Comparison of ENCODE assay signal across 8 cellular contexts in the genomic region with DNA sequence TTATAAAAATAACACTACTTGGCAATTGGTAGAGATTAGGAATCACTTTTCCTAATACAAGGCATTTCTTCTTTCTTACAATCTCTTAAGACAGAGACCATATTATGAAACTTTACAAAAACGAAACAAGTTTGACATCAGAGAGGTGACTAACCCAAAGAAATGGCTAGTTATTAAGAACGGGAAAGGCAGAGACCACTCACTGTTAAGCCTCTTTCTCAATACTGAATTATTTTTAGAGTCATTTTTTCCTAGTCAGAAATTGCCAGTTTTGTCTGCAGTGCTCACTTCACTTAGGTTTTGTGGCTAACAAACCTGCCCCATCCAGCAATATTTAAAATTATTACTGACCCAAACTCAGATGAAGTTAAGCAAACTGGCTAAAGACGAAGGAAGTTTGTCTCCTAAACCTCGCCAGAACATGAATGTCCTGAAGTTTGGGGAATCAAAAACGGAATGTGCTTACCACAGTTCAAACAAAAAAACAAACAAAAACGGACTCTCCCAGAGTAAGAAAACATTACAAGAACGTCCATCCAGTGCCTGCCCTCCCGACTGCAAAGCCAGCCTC. TPM values are rescaled to one million over a fixed set of nuclear protein-coding genes. Genes with fewer than 3 reads are reported as not detected.
DNase-seq lines count a peak whose midpoint lies in the region; ATAC-seq, FAIRE-seq and TF ChIP-seq lines count a peak whose summit lies in the region.

No MANE protein-coding gene starts in this region.

- H2BK120ac ChIP-seq in H1 (replicated peaks; ENCODE audit: low read depth, low read length) = no peak overlapping the region

- CTCF ChIA-PET in H1 (lab: Charles Lee; ENCODE audit: partially characterized antibody) = no interaction called here

- no peak overlapping the region for H3K18ac ChIP-seq in H1 (ENCODE audit: extremely low read depth, low read length)

- TF ChIP-seq POLR2A in H1 (IDR thresholded peaks at IDR 0.05; ENCODE audit: control extremely low read depth in 1 of 2, low read depth in 2 of 2, low read length in 2 of 2) = no peak

- no peak for TF ChIP-seq EP300 in H1 (IDR thresholded peaks at IDR 0.05; ENCODE audit: borderline replicate concordance in 1 of 2, low read depth in 2 of 2, low read length in 2 of 2)

- WGBS in H1 (ENCODE audit: extremely low coverage in 1 of 2, insufficient coverage in 1 of 2, insufficient read length in 1 of 2, insufficient replicate concordance in 2 of 2, low coverage in 1 of 2, low lambda C conversion rate in 2 of 2, missing lambda C conversion rate in 1 of 2), 2 experiments = 9% methylated on average over 8 of the region's 8 CpGs; no CpG with 5 or more reads in 1 of the 2 experiments

- TF ChIP-seq CTCF in RWPE2 (IDR thresholded peaks at IDR 0.05; ENCODE audit: poor library complexity, severe bottlenecking) (no peak), H1 (IDR thresholded peaks at IDR 0.05; ENCODE audit: control extremely low read depth in 1 of 3, insufficient read depth in 1 of 3, low read depth in 1 of 3, low read length in 3 of 3) (no peak)

- peak overlapping the region; percentile 19 for H4K5ac ChIP-seq in H1 (ENCODE audit: insufficient read length, low read depth, low read length)

- H3K27ac Mint-ChIP-seq in naive thymus-derived CD8-positive, alpha-beta T cell = peak overlapping the region; percentile 92 to 99 (median 96)

- H3K9me3 ChIP-seq in RWPE2 (ENCODE audit: severe bottlenecking) (no peaks in the 10 kb centered on the region), H1 (ENCODE audit: insufficient read depth in 2 of 2, low read depth in 1 of 2, low read length in 1 of 2) (no peaks in the 10 kb centered on the region)

- H3K27ac ChIP-seq in ACC112 (ENCODE audit: low read depth, low read length) (peak overlapping the region; percentile 97), RWPE2 (ENCODE audit: poor library complexity, severe bottlenecking) (peak overlapping the region; percentile 93), H1 (ENCODE audit: low read depth, low read length) (peak overlapping the region; percentile 74)

- in situ Hi-C loops in G401 (cut with HindIII; ENCODE audit: low sequenced_read_pairs) = no loop called here

- no peaks in the 10 kb centered on the region for H3K27me3 ChIP-seq in ACC112 (ENCODE audit: insufficient read depth, low read length)
- H3K27me3 ChIP-seq in RWPE2 (ENCODE audit: insufficient read depth, poor library complexity, severe bottlenecking) = no peaks in the 10 kb centered on the region
- no peaks in the 10 kb centered on the region for H3K27me3 ChIP-seq in H1 (replicated peaks in 1 of 4; ENCODE audit: control insufficient read depth in 3 of 4, extremely low read depth in 1 of 4, insufficient read depth in 3 of 4, low read length in 3 of 4)

- H3K4me1 ChIP-seq in ACC112 (ENCODE audit: control insufficient read depth, insufficient read depth, low read length, unreplicated experiment) (peaks cover 36% of the 10 kb centered on the region), RWPE2 (ENCODE audit: insufficient read depth, poor library complexity, severe bottlenecking) (peaks cover 18% of the 10 kb centered on the region), H1 (replicated peaks in 1 of 4; ENCODE audit: control insufficient read depth in 3 of 4, insufficient read depth in 4 of 4, low read length in 3 of 4) (peaks cover 0 to 4% (median 0%) of the 10 kb centered on the region in 4 experiments; a peak in 1 of 7 replicates)

- no peak for FAIRE-seq in H1 (lab: Jason Lieb, UNC)

- peaks cover 0 to 1% (median 0%) of the 10 kb centered on the region in 5 donors for H3K27me3 Mint-ChIP-seq in naive thymus-derived CD8-positive, alpha-beta T cell

- H4K20me1 ChIP-seq in H1 (replicated peaks in 1 of 2; ENCODE audit: control insufficient read depth in 1 of 2, insufficient read depth in 2 of 2, low read length in 2 of 2) = no peaks in the 10 kb centered on the region

- H3K9ac ChIP-seq in H1 (replicated peaks in 1 of 4; ENCODE audit: extremely low read depth in 1 of 4, low read depth in 3 of 4, low read length in 3 of 4) = peak overlapping the region; percentile 78 to 91 (median 81)

- H2AFZ ChIP-seq in ACC112 (ENCODE audit: low read length, unreplicated experiment) (peak overlapping the region; percentile 79), H1 (ENCODE audit: low read length) (peak overlapping the region; percentile 47; the same call in 1 of the 2 replicates)

- no peak overlapping the region for H4K8ac ChIP-seq in H1 (ENCODE audit: extremely low read depth, insufficient read depth, low read length)

- no peak overlapping the region for H3K4ac ChIP-seq in H1 (replicated peaks; ENCODE audit: insufficient read length, low read depth, low read length)

- H2BK12ac ChIP-seq in H1 (ENCODE audit: low read depth, low read length) = peak overlapping the region; percentile 27; the same call in 1 of the 2 replicates

- peaks cover 34% of the 10 kb centered on the region for H3K79me2 ChIP-seq in ACC112 (ENCODE audit: control insufficient read depth, insufficient read depth, low read length, unreplicated experiment)
- peaks cover 0 to 50% of the 10 kb centered on the region in 2 experiments; a peak in 2 of 4 replicates for H3K79me2 ChIP-seq in H1 (ENCODE audit: control insufficient read depth in 1 of 2, insufficient read depth in 2 of 2, low read length in 2 of 2)

- no peaks in the 10 kb centered on the region for H3K9me3 Mint-ChIP-seq in naive thymus-derived CD8-positive, alpha-beta T cell

- H3K23me2 ChIP-seq in H1 (ENCODE audit: low read depth, low read length) = peaks cover 10% of the 10 kb centered on the region

- H4K91ac ChIP-seq in H1 (replicated peaks; ENCODE audit: insufficient read length, low read length) = no peak overlapping the region

- H3K14ac ChIP-seq in H1 (ENCODE audit: insufficient read length) = no peak overlapping the region

- H3K4me3 Mint-ChIP-seq in naive thymus-derived CD8-positive, alpha-beta T cell = peak overlapping the region; percentile 93 to 99 (median 98)

- no peak overlapping the region for H2BK15ac ChIP-seq in H1 (ENCODE audit: low read length)

- POLR2A ChIA-PET in H1 (lab: Charles Lee; ENCODE audit: partially characterized antibody) = interaction anchor here (1.7 kb wide), 2 partner anchors 11 to 18 kb away, joined by 9 to 11 read pairs; no protein-coding TSS in a partner anchor
- POLR2A ChIA-PET in naive thymus-derived CD8-positive, alpha-beta T cell (lab: Charles Lee) = interaction anchor here (1.3 to 2.9 kb wide), 4 partner anchors 11 to 170 kb away, joined by 5 to 25 read pairs (median 10); partner anchors contain the start of gene RPE

- DNase-seq in RWPE2 (ENCODE audit: low spot score) (no peak), H1 (ENCODE audit: low read depth in 1 of 2, low spot score in 2 of 2) (no peak), G401 (ENCODE audit: low spot score) (no peak), HuH-7 (ENCODE audit: low spot score) (no peak)
- DNase-seq in naive thymus-derived CD8-positive, alpha-beta T cell = no peak

- peak overlapping the region; percentile 65 to 80 for H3K4me2 ChIP-seq in H1 (ENCODE audit: insufficient read depth in 1 of 2, low read depth in 2 of 2, low read length in 2 of 2)

- no peaks in the 10 kb centered on the region for H3K36me3 Mint-ChIP-seq in naive thymus-derived CD8-positive, alpha-beta T cell

- TF ChIP-seq RAD21 in H1 (IDR thresholded peaks at IDR 0.05 in 1 of 2, conservative IDR thresholded peaks at IDR 0.05 in 1 of 2; ENCODE audit: low read depth in 2 of 2, low read length in 2 of 2) = no peak

- peaks cover 10 to 38% (median 21%) of the 10 kb centered on the region in 4 donors for H3K4me1 Mint-ChIP-seq in naive thymus-derived CD8-positive, alpha-beta T cell

- H3K36me3 ChIP-seq in ACC112 (ENCODE audit: insufficient read depth, low read length) (no peaks in the 10 kb centered on the region), RWPE2 (ENCODE audit: low read depth) (no peaks in the 10 kb centered on the region), H1 (ENCODE audit: control insufficient read depth in 2 of 4, insufficient read depth in 4 of 4, low read length in 3 of 4) (no peaks in the 10 kb centered on the region; a peak in 1 of 8 replicates)

- H3K23ac ChIP-seq in H1 (ENCODE audit: insufficient read length) = no peak overlapping the region

- H3K4me3 ChIP-seq in ACC112 (ENCODE audit: low read depth, low read length) (peak overlapping the region; percentile 89), RWPE2 (ENCODE audit: severe bottlenecking) (peak overlapping the region; percentile 96), H1 (ENCODE audit: extremely low read depth in 1 of 4, insufficient read depth in 2 of 4, low read depth in 3 of 4, low read length in 4 of 4) (peak overlapping the region; percentile 66 to 86 (median 77))

- H3K79me1 ChIP-seq in H1 (ENCODE audit: low read depth, low read length) = no peaks in the 10 kb centered on the region

- peak overlapping the region; percentile 62 for H2BK5ac ChIP-seq in H1 (ENCODE audit: low read depth, low read length)

- H2AK5ac ChIP-seq in H1 (ENCODE audit: low read depth, low read length) = no peak overlapping the region

- ATAC-seq in GM18511 (IDR thresholded peaks at IDR 0.05; ENCODE audit: unreplicated experiment) = peak; percentile 29
- peak; percentile 30 for ATAC-seq in HG03159 (IDR thresholded peaks at IDR 0.05; ENCODE audit: unreplicated experiment)
- ATAC-seq in RWPE2 (ENCODE audit: low read depth) = peak; percentile 37
- ATAC-seq in naive thymus-derived CD8-positive, alpha-beta T cell = no peak

- H2BK20ac ChIP-seq in H1 (ENCODE audit: low read length) = no peak overlapping the region

- H3K56ac ChIP-seq in H1 (replicated peaks; ENCODE audit: insufficient read length, low read depth, low read length) = peak overlapping the region; percentile 42

RNA-seq across cellular contexts. Expression of gene KANSL1L, which starts 1.3 kb away (rescaled TPM):
- total RNA-seq in H1 (2021; fragmentation: NEBNext Ultra II Directional; extraction: Animal tissue kit (Norgen Biotek cat#: 25700)) = 15.2 and 17.2 TPM in 2 replicates
- polyA plus RNA-seq in H1 (2011; rRNA removed) = 4.0 and 5.4 TPM in 2 replicates
- 11.3 TPM for polyA plus RNA-seq in H1 (2011; cell fraction: cytosol; rRNA removed)
- 5.7 TPM for polyA plus RNA-seq in H1 (2011; cell fraction: nucleus; rRNA removed)
- polyA plus RNA-seq in H1 (2012, experiment 1 of 2) = 5.8 to 10.2 TPM (median 8.0 TPM) in 4 replicates
- 0.79 TPM for polyA plus RNA-seq in H1 (2012, experiment 2 of 2)
- polyA plus RNA-seq in H1 (2013, experiment 1 of 2) = 8.3 TPM
- 6.8 TPM for polyA plus RNA-seq in H1 (2013, experiment 2 of 2)
- 16.2 and 19.6 TPM in 2 replicates for polyA minus RNA-seq in H1 (2011; rRNA and poly(A)+ RNA removed)
- 6.9 TPM for polyA minus RNA-seq in H1 (2011; cell fraction: cytosol; rRNA and poly(A)+ RNA removed)
- 47.4 TPM for polyA minus RNA-seq in H1 (2011; cell fraction: nucleus; rRNA and poly(A)+ RNA removed)
- total RNA-seq in naive thymus-derived CD8-positive, alpha-beta T cell = 10 to 100 TPM; 20.8 to 24.1 TPM
- polyA plus RNA-seq in naive thymus-derived CD8-positive, alpha-beta T cell = 1 to 10 TPM in 1 of 3 donors, under 1 TPM in 2; 0.76 to 1.2 (median 0.78) TPM
- total RNA-seq in G401 (2014; rRNA removed; shearing (Covaris generic)) = 3.0 and 9.2 TPM in 2 replicates

RNA-seq across cellular contexts. Expression of gene ACADL, which starts 55.3 kb away (rescaled TPM):
- 0.34 and 0.40 TPM in 2 replicates for total RNA-seq in H1 (2021; fragmentation: NEBNext Ultra II Directional; extraction: Animal tissue kit (Norgen Biotek cat#: 25700))
- 0.09 and 0.11 TPM in 2 replicates for polyA plus RNA-seq in H1 (2011; rRNA removed)
- 0.19 TPM for polyA plus RNA-seq in H1 (2011; cell fraction: cytosol; rRNA removed)
- 0.24 TPM for polyA plus RNA-seq in H1 (2011; cell fraction: nucleus; rRNA removed)
- polyA plus RNA-seq in H1 (2012, experiment 1 of 2) = 0.22 to 0.42 TPM (median 0.27 TPM) in 4 replicates
- not detected for polyA plus RNA-seq in H1 (2012, experiment 2 of 2)
- 0.26 TPM for polyA plus RNA-seq in H1 (2013, experiment 1 of 2)
- 0.18 TPM for polyA plus RNA-seq in H1 (2013, experiment 2 of 2)
- polyA minus RNA-seq in H1 (2011; rRNA and poly(A)+ RNA removed) = 0.19 and 0.32 TPM in 2 replicates
- not detected for polyA minus RNA-seq in H1 (2011; cell fraction: cytosol; rRNA and poly(A)+ RNA removed)
- 0.90 TPM for polyA minus RNA-seq in H1 (2011; cell fraction: nucleus; rRNA and poly(A)+ RNA removed)
- not detected for total RNA-seq in naive thymus-derived CD8-positive, alpha-beta T cell
- not detected for polyA plus RNA-seq in naive thymus-derived CD8-positive, alpha-beta T cell
- not detected in 2 replicates for total RNA-seq in G401 (2014; rRNA removed; shearing (Covaris generic))

Comparison
In these comparisons a context has a peak if more than half of its experiments do, and no peak if none do; other contexts are left out.
1. ATAC-seq: peak in GM18511 (single experiment), HG03159 (single experiment) and RWPE2 (single experiment); none in naive thymus-derived CD8-positive, alpha-beta T cell (0 of 2).
2. Peak in every context shown above with its lines, with median percentiles within 50 percentile points of each other: H3K27ac ChIP-seq and H3K4me3 ChIP-seq.